10 cellular contexts compared by ENCODE assay signal in genomic region chr15:35519536-35520149, GRCh38. TPM values are rescaled to one million over a fixed set of nuclear protein-coding genes. Genes with fewer than 3 reads are reported as not detected.
DNase-seq lines count a peak whose midpoint lies in the region; ATAC-seq and TF ChIP-seq lines count a peak whose summit lies in the region.
"Had no signal": no experiment of that assay in that cellular context is flagged by ENCODE, and none has a peak within 500 bp of the region (broad histone marks: within the 10 kb centered on the region; RNA-seq: fewer than 3 reads in every experiment).

No MANE protein-coding gene starts in this region.

- no peaks in the 10 kb centered on the region for H3K36me3 ChIP-seq in Karpas-422 (ENCODE audit: insufficient read depth, low read length)
- H3K36me3 ChIP-seq in parathyroid adenoma (ENCODE audit: control insufficient read depth, insufficient read depth, low read length) = no peaks in the 10 kb centered on the region
- H3K36me3 ChIP-seq: neutrophil, SJCRH30 had no signal

- H3K27me3 ChIP-seq in Karpas-422 (ENCODE audit: low read length) (no peaks in the 10 kb centered on the region), parathyroid adenoma (ENCODE audit: control insufficient read depth, insufficient read depth, low read length) (no peaks in the 10 kb centered on the region)
- H3K27me3 ChIP-seq: neutrophil, SJCRH30 had no signal

- H2AFZ ChIP-seq in Karpas-422 (ENCODE audit: low read length) (no peak overlapping the region), parathyroid adenoma (no peak overlapping the region)

- no peaks in the 10 kb centered on the region for H4K20me1 ChIP-seq in Karpas-422 (ENCODE audit: insufficient read depth, low read depth, low read length)

- H3K9me3 ChIP-seq in Karpas-422 (ENCODE audit: low read length) = no peaks in the 10 kb centered on the region
- H3K9me3 ChIP-seq in parathyroid adenoma (ENCODE audit: control insufficient read depth, low read length) = no peaks in the 10 kb centered on the region
- H3K9me3 ChIP-seq: neutrophil, SJCRH30 had no signal

- no peaks in the 10 kb centered on the region for H3K4me1 ChIP-seq in Karpas-422 (ENCODE audit: low read length)
- H3K4me1 ChIP-seq in parathyroid adenoma = no peaks in the 10 kb centered on the region
- H3K4me1 ChIP-seq: SJCRH30 had no signal

- H3K27ac ChIP-seq in Karpas-422 (ENCODE audit: low read length) (no peak overlapping the region), parathyroid adenoma (no peak overlapping the region)
- H3K27ac ChIP-seq: neutrophil, SJCRH30 had no signal

- no peak overlapping the region for H3K4me2 ChIP-seq in Karpas-422 (ENCODE audit: low read depth, low read length, poor library complexity, severe bottlenecking)
- no peak overlapping the region for H3K4me2 ChIP-seq in parathyroid adenoma (ENCODE audit: low read length)

- H3K79me2 ChIP-seq in Karpas-422 (ENCODE audit: low read length) (no peaks in the 10 kb centered on the region), parathyroid adenoma (no peaks in the 10 kb centered on the region)

- H3K4me3 ChIP-seq in Karpas-422 (ENCODE audit: low read length) (no peak overlapping the region), fibroblast of pulmonary artery (replicated peaks; ENCODE audit: low read depth, low read length) (no peak overlapping the region), parathyroid adenoma (ENCODE audit: low read depth, low read length) (no peak overlapping the region)
- H3K4me3 ChIP-seq: SJCRH30 had no signal

- H3K9ac ChIP-seq in Karpas-422 (ENCODE audit: low read length) (no peak overlapping the region), parathyroid adenoma (no peak overlapping the region)

- H3K9me2 ChIP-seq in Karpas-422 (replicated peaks; ENCODE audit: insufficient read depth, low read length) = no peaks in the 10 kb centered on the region

- peak; percentile 78 for ATAC-seq in GM19455 (IDR thresholded peaks at IDR 0.05; ENCODE audit: unreplicated experiment)

- TF ChIP-seq CTCF in fibroblast of pulmonary artery (IDR thresholded peaks at IDR 0.05; ENCODE audit: low read length, missing control alignments) (peak; percentile 63), parathyroid adenoma (IDR thresholded peaks at IDR 0.05) (peak; percentile 56)

- DNase-seq in COR-L47 (lab: John Stamatoyannopoulos, UW) (peak; percentile 55), Karpas-422 (peak; percentile 82), SHP77 treated with DMSO at 0.1 percent for 48 hours (lab: John Stamatoyannopoulos, UW) (peak; percentile 15), fibroblast of pulmonary artery (ENCODE audit: low read depth) (peak; percentile 81), activated gamma-delta T cell (lab: John Stamatoyannopoulos, UW) (no peak)
- no peak for DNase-seq in stimulated activated naive CD4-positive, alpha-beta T cell treated with Interleukin-2 at 50 U/mL for 16 hours (lab: John Stamatoyannopoulos, UW)

RNA-seq across cellular contexts. Expression of gene DPH6, which starts 26.3 kb away (rescaled TPM):
- total RNA-seq in Karpas-422 (2014; rRNA removed; shearing (Covaris generic); ENCODE audit: low replicate concordance) = 15.3 and 15.4 TPM in 2 replicates

Comparison
In these comparisons a context has a peak if more than half of its experiments do, and no peak if none do; other contexts are left out.
1. DNase-seq: peak in COR-L47 (single experiment), Karpas-422 (single experiment), SHP77 treated with DMSO at 0.1 percent for 48 hours (single experiment) and fibroblast of pulmonary artery (single experiment); none in activated gamma-delta T cell (single experiment) and stimulated activated naive CD4-positive, alpha-beta T cell treated with Interleukin-2 at 50 U/mL for 16 hours (single experiment).